Comparison of ENCODE assay signal across 19 cellular contexts in genomic region chr6:151729829-151730495, GRCh38.
"Had no signal": no experiment of that assay in that cellular context is flagged by ENCODE, and none has a peak within 500 bp of the region (broad histone marks: within the 10 kb centered on the region; RNA-seq: fewer than 3 reads in every experiment).

No MANE protein-coding gene starts in this region.

- H3K27ac Mint-ChIP-seq: activated CD4-positive, alpha-beta T cell treated with anti-CD3 and anti-CD28 coated beads, Interleukin-2, amount 10 ng/mL, durations not matched to agents 7 days and 5 days; activated naive CD8-positive, alpha-beta T cell treated with anti-CD3 and anti-CD28 coated beads, Interleukin-2, amount 10 ng/mL, durations not matched to agents 7 days and 5 days; activated T-helper 1 cell treated with anti-CD3 and anti-CD28 coated beads, Interleukin-12 subunit alpha, Interleukin-12 subunit beta, Interleukin-2, Interleukin-4 antibody, amounts not matched to agents 30 ng/mL and 10 ng/mL and 1 ng/mL, durations not matched to agents 14 hours and 24 hours and 36 hours; brain; progenitor cell of endocrine pancreas; T-helper 2 cell treated with Interferon-gamma antibody and Interleukin-4, amounts not matched to agents 5 μg/mL and 100 μg/mL, for 36 hours had no signal

- FAIRE-seq: islet of Langerhans had no signal

- H3K27me3 ChIP-seq: gastroesophageal sphincter, right atrium auricular region, transverse colon had no signal

- H3K4me3 ChIP-seq: gastroesophageal sphincter, lower lobe of right lung, right atrium auricular region, skin epidermis, transverse colon had no signal

- H3K36me3 Mint-ChIP-seq: brain had no signal

- H3K4me1 Mint-ChIP-seq: brain had no signal

- ATAC-seq: gastroesophageal sphincter, left colon, lower lobe of right lung had no signal

- H3K36me3 ChIP-seq: gastroesophageal sphincter, lower lobe of right lung, right atrium auricular region, transverse colon had no signal

- H3K4me3 Mint-ChIP-seq: activated CD4-positive, alpha-beta T cell treated with anti-CD3 and anti-CD28 coated beads, Interleukin-2, amount 10 ng/mL, durations not matched to agents 7 days and 5 days; activated naive CD8-positive, alpha-beta T cell treated with anti-CD3 and anti-CD28 coated beads, Interleukin-2, amount 10 ng/mL, durations not matched to agents 7 days and 5 days; activated T-helper 1 cell treated with anti-CD3 and anti-CD28 coated beads, Interleukin-12 subunit alpha, Interleukin-12 subunit beta, Interleukin-2, Interleukin-4 antibody, amounts not matched to agents 30 ng/mL and 10 ng/mL and 1 ng/mL, durations not matched to agents 14 hours and 24 hours and 36 hours; brain; T-helper 2 cell treated with Interferon-gamma antibody and Interleukin-4, amounts not matched to agents 5 μg/mL and 100 μg/mL, for 36 hours had no signal

- DNase-seq: activated CD4-positive, alpha-beta T cell treated with anti-CD3 and anti-CD28 coated beads, Interleukin-2, amount 10 ng/mL, durations not matched to agents 7 days and 5 days; activated naive CD4-positive, alpha-beta T cell; activated naive CD8-positive, alpha-beta T cell treated with anti-CD3 and anti-CD28 coated beads, Interleukin-2, amount 10 ng/mL, durations not matched to agents 7 days and 5 days; effector CD8-positive, alpha-beta T cell; left colon; lower lobe of right lung; midbrain; stimulated activated CD4-positive, alpha-beta T cell treated with anti-CD3 and anti-CD28 coated beads, Interleukin-15, amount 100 ng/mL, for 24 hours; stimulated activated CD4-positive, alpha-beta T cell treated with anti-CD3 and anti-CD28 coated beads, Interleukin-4, amount 100 ng/mL, for 1 hour; stimulated activated naive CD4-positive, alpha-beta T cell treated with Interleukin-2 at 50 U/mL for 16 hours; transverse colon had no signal

- H3K9me3 Mint-ChIP-seq: activated CD4-positive, alpha-beta T cell treated with anti-CD3 and anti-CD28 coated beads, Interleukin-2, amount 10 ng/mL, durations not matched to agents 7 days and 5 days; T-helper 2 cell treated with Interferon-gamma antibody and Interleukin-4, amounts not matched to agents 5 μg/mL and 100 μg/mL, for 36 hours had no signal

- H3K27me3 Mint-ChIP-seq: activated CD4-positive, alpha-beta T cell treated with anti-CD3 and anti-CD28 coated beads, Interleukin-2, amount 10 ng/mL, durations not matched to agents 7 days and 5 days; progenitor cell of endocrine pancreas had no signal
